In the genomic region with DNA sequence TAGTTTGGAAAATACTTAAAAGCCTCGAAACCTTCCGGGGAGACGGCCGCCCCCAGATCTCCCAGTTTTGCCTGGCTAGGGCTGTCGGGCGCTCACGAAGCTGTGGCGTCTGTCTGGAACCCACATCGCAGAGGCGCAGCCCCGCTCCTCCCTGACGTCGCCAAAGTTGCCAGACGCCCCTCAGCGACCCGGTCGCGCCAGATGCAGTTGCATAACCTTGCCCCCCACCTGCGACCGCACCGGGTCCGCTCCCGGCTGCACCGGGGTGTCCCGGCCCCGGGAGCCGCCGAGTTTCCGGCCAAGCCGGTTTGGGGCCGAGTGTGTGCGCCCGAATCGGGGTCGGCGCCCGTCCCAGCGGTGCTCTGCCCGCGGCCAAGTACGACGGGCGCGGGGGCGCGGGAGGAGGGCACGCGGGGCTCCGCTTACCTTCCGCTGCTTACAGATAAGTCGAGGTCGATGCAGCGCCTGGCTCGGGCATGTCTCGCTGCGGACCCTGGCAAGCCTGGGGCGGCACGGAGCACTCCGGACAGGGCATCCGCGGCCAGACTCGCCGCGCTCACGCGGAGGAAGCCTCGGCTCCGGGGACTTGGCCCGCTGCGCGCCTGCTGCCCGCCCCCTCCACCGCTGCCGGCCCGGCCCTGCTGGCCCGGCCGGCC, we compare ENCODE assay signal across 8 cellular contexts. TPM values are rescaled to one million over a fixed set of nuclear protein-coding genes. Genes with fewer than 3 reads are reported as not detected.
A peak's percentile ranks its signal among the peaks of the same experiment; 100 is the strongest.
DNase-seq lines count a peak whose midpoint lies in the region; FAIRE-seq and TF ChIP-seq lines count a peak whose summit lies in the region.

No MANE protein-coding gene starts in this region.

- H3K9me3 Mint-ChIP-seq in chondrocyte (ENCODE audit: low read depth): no peaks in the 10 kb centered on the region

- H3K9me3 ChIP-seq in small intestine (ENCODE audit: control insufficient read depth, low read depth) (no peaks in the 10 kb centered on the region), BE2C (no peaks in the 10 kb centered on the region), adrenal gland (replicated peaks in 1 of 3) (no peaks in the 10 kb centered on the region)

- H3K4me1 ChIP-seq in small intestine (ENCODE audit: control insufficient read depth in 2 of 2, insufficient read depth in 1 of 2, low read depth in 1 of 2, low read length in 1 of 2) (no peaks in the 10 kb centered on the region), BE2C (no peaks in the 10 kb centered on the region), adrenal gland (replicated peaks in 1 of 2) (peaks cover 8 to 12% of the 10 kb centered on the region in 2 donors)

- FAIRE-seq in small intestine (lab: Jason Lieb, UNC): no peak

- intact Hi-C loops in adrenal gland (cut with DNase I): no loop called here

- H3K4me1 Mint-ChIP-seq in chondrocyte (ENCODE audit: low read depth): peaks cover 6% of the 10 kb centered on the region

- H3K4me3 ChIP-seq in HFF-Myc (replicated peaks; ENCODE audit: low read depth, low read length) (peak overlapping the region; percentile 52), small intestine (ENCODE audit: low read depth in 1 of 2, low read length in 2 of 2) (peak overlapping the region; percentile 8 to 45), BE2C (ENCODE audit: low read depth, low read length) (no peak overlapping the region), adrenal gland (peak overlapping the region in 2 of 4 donors; percentile 18 to 56)

- H3K36me3 ChIP-seq in small intestine (ENCODE audit: control insufficient read depth in 2 of 2, insufficient read depth in 2 of 2, low read length in 2 of 2) (no peaks in the 10 kb centered on the region), BE2C (no peaks in the 10 kb centered on the region), adrenal gland (replicated peaks in 1 of 2) (no peaks in the 10 kb centered on the region)

- 0 to 2% (median 1%) methylated on average over 69 to 77 of the region's 77 CpGs for WGBS in small intestine, 3 donors
- WGBS in adrenal gland, 4 donors: 1 to 14% (median 3%) methylated on average over 8 to 77 of the region's 77 CpGs

- no peaks in the 10 kb centered on the region for H3K27me3 Mint-ChIP-seq in chondrocyte (ENCODE audit: low read depth)

- H3K27me3 ChIP-seq in small intestine (ENCODE audit: control insufficient read depth in 2 of 2, insufficient read depth in 2 of 2, low read length in 2 of 2): peaks cover 5 to 9% of the 10 kb centered on the region in 2 donors
- peaks cover 54% of the 10 kb centered on the region for H3K27me3 ChIP-seq in BE2C
- peaks cover 13% of the 10 kb centered on the region for H3K27me3 ChIP-seq in adrenal gland

- H3K27ac Mint-ChIP-seq in chondrocyte (ENCODE audit: unreplicated experiment): no peak overlapping the region

- peaks cover 1% of the 10 kb centered on the region for H3K36me3 Mint-ChIP-seq in chondrocyte (ENCODE audit: low read depth)

- TF ChIP-seq CTCF in HFF-Myc (IDR thresholded peaks at IDR 0.05; ENCODE audit: low read depth, low read length, missing control alignments) (no peak), chondrocyte (IDR thresholded peaks at IDR 0.05) (no peak), BE2C (IDR thresholded peaks at IDR 0.05; ENCODE audit: low read depth, low read length) (no peak), adrenal gland (IDR thresholded peaks at IDR 0.05) (no peak)

- H3K27ac ChIP-seq in small intestine (ENCODE audit: low read depth in 1 of 2, low read length in 1 of 2): no peak overlapping the region
- no peak overlapping the region for H3K27ac ChIP-seq in adrenal gland

- H3K4me3 Mint-ChIP-seq in chondrocyte (ENCODE audit: unreplicated experiment): peak overlapping the region; percentile 41

- no peak for DNase-seq in HFF-Myc (ENCODE audit: extremely low read depth, low read depth)
- no peak for DNase-seq in chondrocyte (ENCODE audit: low spot score)
- DNase-seq in iris pigment epithelial cell (ENCODE audit: low read depth): peak; percentile 37
- no peak for DNase-seq in small intestine
- DNase-seq in DMS79 (lab: John Stamatoyannopoulos, UW): no peak
- DNase-seq in BE2C: no peak
- no peak for DNase-seq in adrenal gland
- DNase-seq in Kasumi-1 (lab: John Stamatoyannopoulos, UW): no peak

- TF ChIP-seq POLR2A in adrenal gland (IDR thresholded peaks at IDR 0.05): no peak

RNA-seq across cellular contexts. Expression of a gene that starts 0.7 kb away (rescaled TPM):
- total RNA-seq in chondrocyte (0.10 to 0.68 TPM (median 0.13 TPM) in 3 replicates), adrenal gland (not detected)
- polyA plus RNA-seq in small intestine (under 1 TPM; 0.22 to 0.27 (median 0.22) TPM), adrenal gland (under 1 TPM in 2 of 3 donors, not detected in 1; 0.07 to 0.08 TPM)
- not detected for polyA plus RNA-seq in BE2C (2012; ENCODE audit: insufficient read depth, insufficient read length, low read depth)
